In genomic region chr15:45604321-45604720, GRCh38 we compare ENCODE assay signal across 22 cellular contexts. TPM values are rescaled to one million over a fixed set of nuclear protein-coding genes. Genes with fewer than 3 reads are reported as not detected.
A peak's percentile ranks its signal among the peaks of the same experiment; 100 is the strongest.
DNase-seq lines count a peak whose midpoint lies in the region; ATAC-seq, FAIRE-seq and TF ChIP-seq lines count a peak whose summit lies in the region.
"Had no signal": no experiment of that assay in that cellular context is flagged by ENCODE, and none has a peak within 500 bp of the region (broad histone marks: within the 10 kb centered on the region; RNA-seq: fewer than 3 reads in every experiment).

No MANE protein-coding gene starts in this region.

- H3K4me1 ChIP-seq in OCI-LY1 (ENCODE audit: insufficient read depth, low read length, severe bottlenecking) (peaks cover 23% of the 10 kb centered on the region), GM12878 (ENCODE audit: control insufficient read depth, insufficient read depth, low read length) (peaks cover 14% of the 10 kb centered on the region)
- H3K4me1 ChIP-seq: A549, SJSA1 had no signal

- peak overlapping the region; percentile 69 for H3K27ac Mint-ChIP-seq in activated T-cell treated with anti-CD3 and anti-CD28 coated beads, Interleukin-2, amount 50 U/mL, for 72 hours
- peak overlapping the region; percentile 81 for H3K27ac Mint-ChIP-seq in stimulated activated memory B cell treated with anti-CD40 and anti-IgM and Interleukin-4, amounts not matched to agents 10 μg/mL and 1 μg/mL and 100 μg/mL, for 72 hours
- H3K27ac Mint-ChIP-seq: activated CD4-positive, alpha-beta T cell treated with anti-CD3 and anti-CD28 coated beads, Interleukin-2, amount 10 ng/mL, durations not matched to agents 7 days and 5 days; activated T-helper 1 cell treated with anti-CD3 and anti-CD28 coated beads, Interleukin-12 subunit alpha, Interleukin-12 subunit beta, Interleukin-2, Interleukin-4 antibody, amounts not matched to agents 30 ng/mL and 10 ng/mL and 1 ng/mL, durations not matched to agents 14 hours and 24 hours and 36 hours; CD4-positive, alpha-beta T cell had no signal

- no peaks in the 10 kb centered on the region for H3K4me1 Mint-ChIP-seq in activated T-cell treated with anti-CD3 and anti-CD28 coated beads, Interleukin-2, amount 50 U/mL, for 72 hours (ENCODE audit: low read depth)
- peaks cover 4% of the 10 kb centered on the region for H3K4me1 Mint-ChIP-seq in activated T-cell treated with anti-CD3 and anti-CD28 coated beads, Interleukin-2, amount 50 U/mL, for 4 hours (ENCODE audit: low read depth)
- H3K4me1 Mint-ChIP-seq in stimulated activated memory B cell treated with anti-CD40 and anti-IgM and Interleukin-4, amounts not matched to agents 10 μg/mL and 1 μg/mL and 100 μg/mL, for 72 hours: peaks cover 47% of the 10 kb centered on the region

- CTCF ChIA-PET in GM12878 (lab: Yijun Ruan, JAX): interaction anchor here (0.9 to 3.3 kb wide), 7 partner anchors 9 to 227 kb away, joined by 3 to 30 read pairs (median 3); partner anchors contain the start of gene BLOC1S6

- H3K9me2 ChIP-seq in OCI-LY1 (ENCODE audit: low read depth, low read length): no peaks in the 10 kb centered on the region

- ATAC-seq in activated T-cell treated with anti-CD3 and anti-CD28 coated beads, Interleukin-2, amount 50 U/mL, for 72 hours (replicated peaks in 1 of 2): no peak
- no peak for ATAC-seq in activated T-cell treated with anti-CD3 and anti-CD28 coated beads, Interleukin-2, amount 50 U/mL, for 4 hours
- ATAC-seq in GM12878 (no peak), HG02973 (IDR thresholded peaks at IDR 0.05; ENCODE audit: unreplicated experiment) (no peak)
- ATAC-seq in stimulated activated memory B cell treated with anti-CD40 and anti-IgM and Interleukin-4, amounts not matched to agents 10 μg/mL and 1 μg/mL and 100 μg/mL, for 72 hours: peak; percentile 45
- ATAC-seq: A549; stimulated activated naive CD8-positive, alpha-beta T cell treated with anti-CD3 and anti-CD28 coated beads, Interleukin-15, Interleukin-2, amounts not matched to agents 100 U/mL and 50 U/mL, for 24 hours had no signal

- in situ Hi-C loops in GM12878 (cut with MboI): no loop called here

- no peak for TF ChIP-seq EP300 in GM12878 (IDR thresholded peaks at IDR 0.05; ENCODE audit: borderline replicate concordance in 1 of 2, control insufficient read depth in 1 of 2, low read depth in 2 of 2, low read length in 2 of 2)

- no peak overlapping the region for H3K9ac ChIP-seq in OCI-LY1 (ENCODE audit: low read length)
- H3K9ac ChIP-seq in GM12878 (ENCODE audit: control insufficient read depth, insufficient read depth, low read length): no peak overlapping the region

- H3K36me3 ChIP-seq in OCI-LY1 (ENCODE audit: insufficient read depth, low read length) (peaks cover 15% of the 10 kb centered on the region), GM12878 (ENCODE audit: control insufficient read depth in 2 of 2, insufficient read depth in 2 of 2, low read length in 1 of 2) (peaks cover 2 to 7% of the 10 kb centered on the region in 2 experiments; a peak in 2 of 4 replicates)

- no peak overlapping the region for H3K4me3 Mint-ChIP-seq in activated T-cell treated with anti-CD3 and anti-CD28 coated beads, Interleukin-2, amount 50 U/mL, for 72 hours
- H3K4me3 Mint-ChIP-seq in activated T-cell treated with anti-CD3 and anti-CD28 coated beads, Interleukin-2, amount 50 U/mL, for 4 hours: no peak overlapping the region
- H3K4me3 Mint-ChIP-seq in stimulated activated memory B cell treated with anti-CD40 and anti-IgM and Interleukin-4, amounts not matched to agents 10 μg/mL and 1 μg/mL and 100 μg/mL, for 72 hours: no peak overlapping the region
- H3K4me3 Mint-ChIP-seq: activated CD4-positive, alpha-beta T cell treated with anti-CD3 and anti-CD28 coated beads, Interleukin-2, amount 10 ng/mL, durations not matched to agents 7 days and 5 days; activated T-helper 1 cell treated with anti-CD3 and anti-CD28 coated beads, Interleukin-12 subunit alpha, Interleukin-12 subunit beta, Interleukin-2, Interleukin-4 antibody, amounts not matched to agents 30 ng/mL and 10 ng/mL and 1 ng/mL, durations not matched to agents 14 hours and 24 hours and 36 hours; CD4-positive, alpha-beta T cell had no signal

- no peak overlapping the region for H3K4me2 ChIP-seq in OCI-LY1 (ENCODE audit: low read length)
- H3K4me2 ChIP-seq in GM12878 (ENCODE audit: control insufficient read depth, insufficient read depth): no peak overlapping the region; the same call in 1 of the 2 replicates
- H3K4me2 ChIP-seq: A549 had no signal

- H3K4me3 ChIP-seq in OCI-LY1 (ENCODE audit: low read depth, low read length, poor library complexity, severe bottlenecking) (no peak overlapping the region), GM12878 (no peak overlapping the region)
- H3K4me3 ChIP-seq: A549, SJSA1 had no signal

- no peaks in the 10 kb centered on the region for H3K27me3 ChIP-seq in OCI-LY1 (ENCODE audit: insufficient read depth, low read length)
- H3K27me3 ChIP-seq in GM12878 (replicated peaks in 1 of 2; ENCODE audit: control insufficient read depth in 2 of 2, insufficient read depth in 2 of 2, low read length in 1 of 2): no peaks in the 10 kb centered on the region
- H3K27me3 ChIP-seq: SJSA1 had no signal

- BruUV-seq in GM12878 (replicated peaks; lab: Mats Ljungman, UMichigan): no TSS peak

- no peak for TF ChIP-seq RAD21 in GM12878 (IDR thresholded peaks at IDR 0.05; ENCODE audit: insufficient read depth, low read depth, low read length)

- no peaks in the 10 kb centered on the region for H3K79me2 ChIP-seq in OCI-LY1 (ENCODE audit: insufficient read depth, low read length)
- H3K79me2 ChIP-seq in GM12878 (ENCODE audit: control insufficient read depth, insufficient read depth, low read length): no peaks in the 10 kb centered on the region

- no peaks in the 10 kb centered on the region for H3F3A ChIP-seq in OCI-LY1 (ENCODE audit: insufficient read depth, low read length)

- SMC1A ChIA-PET in GM12878 (lab: Charles Lee; ENCODE audit: uncharacterized antibody, unreplicated experiment): interaction anchor here (1.3 to 3.6 kb wide), 3 partner anchors 10 to 92 kb away, joined by 4 to 35 read pairs (median 8); partner anchors contain the start of gene BLOC1S6

- no peaks in the 10 kb centered on the region for H4K20me1 ChIP-seq in OCI-LY1 (ENCODE audit: insufficient read depth, low read length)
- H4K20me1 ChIP-seq in GM12878 (ENCODE audit: control insufficient read depth, insufficient read depth): no peaks in the 10 kb centered on the region

- RAD21 ChIA-PET in GM12878 (lab: Charles Lee; ENCODE audit: unreplicated experiment): interaction anchor here (1.0 to 2.4 kb wide), 4 partner anchors 16 to 91 kb away, joined by 3 to 11 read pairs (median 4); partner anchors contain the start of gene BLOC1S6

- WGBS in GM12878 (ENCODE audit: insufficient coverage, insufficient replicate concordance, low lambda C conversion rate, missing lambda C conversion rate): 43% methylated on average over 1 of the region's 1 CpG

- TF ChIP-seq CTCF in OCI-LY1 (IDR thresholded peaks at IDR 0.05; ENCODE audit: low read length): no peak
- TF ChIP-seq CTCF in GM12878 (IDR thresholded peaks at IDR 0.05 in 2 of 3, conservative IDR thresholded peaks at IDR 0.05 in 1 of 3; ENCODE audit: control insufficient read depth in 2 of 3, extremely low read depth in 1 of 3, insufficient read depth in 1 of 3, low read depth in 3 of 3, low read length in 3 of 3): no peak

- no peaks in the 10 kb centered on the region for H3K9me3 Mint-ChIP-seq in activated T-cell treated with anti-CD3 and anti-CD28 coated beads, Interleukin-2, amount 50 U/mL, for 72 hours
- H3K9me3 Mint-ChIP-seq in activated T-cell treated with anti-CD3 and anti-CD28 coated beads, Interleukin-2, amount 50 U/mL, for 4 hours: no peaks in the 10 kb centered on the region
- peaks cover 2% of the 10 kb centered on the region for H3K9me3 Mint-ChIP-seq in stimulated activated memory B cell treated with anti-CD40 and anti-IgM and Interleukin-4, amounts not matched to agents 10 μg/mL and 1 μg/mL and 100 μg/mL, for 72 hours
- H3K9me3 Mint-ChIP-seq: activated CD4-positive, alpha-beta T cell treated with anti-CD3 and anti-CD28 coated beads, Interleukin-2, amount 10 ng/mL, durations not matched to agents 7 days and 5 days; activated T-helper 1 cell treated with anti-CD3 and anti-CD28 coated beads, Interleukin-12 subunit alpha, Interleukin-12 subunit beta, Interleukin-2, Interleukin-4 antibody, amounts not matched to agents 30 ng/mL and 10 ng/mL and 1 ng/mL, durations not matched to agents 14 hours and 24 hours and 36 hours; CD4-positive, alpha-beta T cell had no signal

- H3K27me3 Mint-ChIP-seq in activated T-cell treated with anti-CD3 and anti-CD28 coated beads, Interleukin-2, amount 50 U/mL, for 72 hours (ENCODE audit: low read depth): no peaks in the 10 kb centered on the region
- H3K27me3 Mint-ChIP-seq in activated T-cell treated with anti-CD3 and anti-CD28 coated beads, Interleukin-2, amount 50 U/mL, for 4 hours (ENCODE audit: low read depth): no peaks in the 10 kb centered on the region
- H3K27me3 Mint-ChIP-seq in stimulated activated memory B cell treated with anti-CD40 and anti-IgM and Interleukin-4, amounts not matched to agents 10 μg/mL and 1 μg/mL and 100 μg/mL, for 72 hours: no peaks in the 10 kb centered on the region
- H3K27me3 Mint-ChIP-seq: activated CD4-positive, alpha-beta T cell treated with anti-CD3 and anti-CD28 coated beads, Interleukin-2, amount 10 ng/mL, durations not matched to agents 7 days and 5 days; CD4-positive, alpha-beta T cell had no signal

- intact Hi-C loops in GM12878 (cut with micrococcal nuclease; ENCODE audit: unreplicated experiment): no loop called here

- POLR2A ChIA-PET in GM12878 (lab: Charles Lee): interaction anchor here (1.0 kb wide), 1 partner anchor 35 kb away, joined by 3 read pairs; no protein-coding TSS in a partner anchor

- H2AFZ ChIP-seq in OCI-LY1 (ENCODE audit: low read length) (no peak overlapping the region), GM12878 (ENCODE audit: control insufficient read depth, low read depth, low read length) (no peak overlapping the region)

- no peak for FAIRE-seq in GM12878 (lab: Jason Lieb, UNC)
- FAIRE-seq: A549, keratinocyte had no signal

- peak overlapping the region; percentile 18 for H3K27ac ChIP-seq in OCI-LY1 (ENCODE audit: low read depth, low read length, poor library complexity, severe bottlenecking)
- H3K27ac ChIP-seq in GM12878 (ENCODE audit: control insufficient read depth, insufficient read depth): peak overlapping the region; percentile 40
- H3K27ac ChIP-seq: A549, SJSA1 had no signal

- no peak for TF ChIP-seq POLR2A in GM12878 (IDR thresholded peaks at IDR 0.05; ENCODE audit: low read depth, low read length)

- peaks cover 3 to 5% of the 10 kb centered on the region in 2 donors for H3K36me3 Mint-ChIP-seq in activated T-cell treated with anti-CD3 and anti-CD28 coated beads, Interleukin-2, amount 50 U/mL, for 72 hours (ENCODE audit: insufficient read depth in 2 of 2)
- peaks cover 1% of the 10 kb centered on the region for H3K36me3 Mint-ChIP-seq in activated T-cell treated with anti-CD3 and anti-CD28 coated beads, Interleukin-2, amount 50 U/mL, for 4 hours (ENCODE audit: insufficient read depth)
- peaks cover 34% of the 10 kb centered on the region for H3K36me3 Mint-ChIP-seq in stimulated activated memory B cell treated with anti-CD40 and anti-IgM and Interleukin-4, amounts not matched to agents 10 μg/mL and 1 μg/mL and 100 μg/mL, for 72 hours

- no peaks in the 10 kb centered on the region for H3K9me3 ChIP-seq in OCI-LY1 (ENCODE audit: low read length)
- no peaks in the 10 kb centered on the region; the same call in 2 of the 3 replicates for H3K9me3 ChIP-seq in GM12878 (replicated peaks; ENCODE audit: control insufficient read depth, insufficient read depth, low read length)
- H3K9me3 ChIP-seq: A549, SJSA1 had no signal

- DNase-seq in activated T-cell treated with anti-CD3 and anti-CD28 coated beads, Interleukin-2, amount 50 U/mL, for 72 hours: no peak
- DNase-seq in activated T-cell treated with anti-CD3 and anti-CD28 coated beads, Interleukin-2, amount 50 U/mL, for 4 hours: no peak
- no peak for DNase-seq in GM12878 (ENCODE audit: low read depth, low spot score)
- DNase-seq in activated CD4-positive, alpha-beta T cell treated with anti-CD3 and anti-CD28 coated beads for 48 hours: no peak
- DNase-seq in retina: no peak
- DNase-seq: activated CD4-positive, alpha-beta T cell treated with anti-CD3 and anti-CD28 coated beads, Interleukin-2, amount 10 ng/mL, durations not matched to agents 7 days and 5 days; CD4-positive, alpha-beta T cell; central memory CD4-positive, alpha-beta T cell; DMS53; effector memory CD4-positive, alpha-beta T cell; H7; mesenchymal stem cell; NCI-H1436; stimulated activated naive CD8-positive, alpha-beta T cell treated with anti-CD3 and anti-CD28 coated beads, Interleukin-15, Interleukin-2, amounts not matched to agents 100 U/mL and 50 U/mL, for 24 hours had no signal

RNA-seq across cellular contexts. Expression of gene BLOC1S6, which starts 17.1 kb away (rescaled TPM):
- 10 to 100 TPM; 52.5 to 60.0 TPM for total RNA-seq in activated T-cell treated with anti-CD3 and anti-CD28 coated beads, Interleukin-2, amount 50 U/mL, for 72 hours
- 10 to 100 TPM; 49.6 to 58.2 (median 49.9) TPM for total RNA-seq in activated T-cell treated with anti-CD3 and anti-CD28 coated beads, Interleukin-2, amount 50 U/mL, for 4 hours
- 52.2 and 54.0 TPM in 2 replicates for total RNA-seq in GM12878 (2013; cell fraction: nucleolus; rRNA removed)
- 34.1 and 44.4 TPM in 2 replicates for total RNA-seq in GM12878 (2014; rRNA removed)
- total RNA-seq in GM12878 (2014; rRNA removed; fragmentation: Illumina TruSeq; extraction: Trizol): 47.1 and 48.8 TPM in 2 replicates
- 25.6 and 34.5 TPM in 2 replicates for total RNA-seq in GM12878 (2021)
- polyA plus RNA-seq in GM12878 (2011; ENCODE audit: low read depth): 27.7 TPM
- 25.4 and 39.1 TPM in 2 replicates for polyA plus RNA-seq in GM12878 (2011; rRNA removed)
- polyA plus RNA-seq in GM12878 (2011; cell fraction: cytosol; rRNA removed): 12.2 and 13.9 TPM in 2 replicates
- polyA plus RNA-seq in GM12878 (2011; cell fraction: nucleus; rRNA removed): 5.6 and 9.9 TPM in 2 replicates
- polyA plus RNA-seq in GM12878 (2012): 33.5 and 40.5 TPM in 2 replicates
- polyA plus RNA-seq in GM12878 (2014; fragmentation: Illumina TruSeq; extraction: Trizol): 38.8 and 49.8 TPM in 2 replicates
- 10 to 100 TPM; 13.5 to 16.9 TPM for polyA plus RNA-seq in GM12878 (2014; fragmentation: Nextera tagmentation; extraction: Ambion mirVana)
- polyA plus RNA-seq in GM12878 (2014; rRNA removed): 20.5 and 29.8 TPM in 2 replicates
- 10 to 100 TPM; 31.3 to 36.2 TPM for polyA plus RNA-seq in GM12878 (2016; fragmentation: Nextera tagmentation; extraction: Ambion mirVana)
- 9.4 and 11.5 TPM in 2 replicates for polyA minus RNA-seq in GM12878 (2011; rRNA and poly(A)+ RNA removed)
- 8.4 and 17.8 TPM in 2 replicates for polyA minus RNA-seq in GM12878 (2011; cell fraction: cytosol; rRNA and poly(A)+ RNA removed)
- 4.2 and 10.4 TPM in 2 replicates for polyA minus RNA-seq in GM12878 (2011; cell fraction: nucleus; rRNA and poly(A)+ RNA removed)

RNA-seq across cellular contexts. Expression of gene SQOR, which starts 30.5 kb away (rescaled TPM):
- 100 to 1,000 TPM; 108 to 166 TPM for total RNA-seq in activated T-cell treated with anti-CD3 and anti-CD28 coated beads, Interleukin-2, amount 50 U/mL, for 72 hours
- total RNA-seq in activated T-cell treated with anti-CD3 and anti-CD28 coated beads, Interleukin-2, amount 50 U/mL, for 4 hours: 10 to 100 TPM; 34.4 to 58.4 (median 39.4) TPM
- 14.8 and 18.0 TPM in 2 replicates for total RNA-seq in GM12878 (2013; cell fraction: nucleolus; rRNA removed)
- total RNA-seq in GM12878 (2014; rRNA removed) (46.8 and 64.1 TPM in 2 replicates), GM12878 (2014; rRNA removed; fragmentation: Illumina TruSeq; extraction: Trizol) (44.0 and 46.0 TPM in 2 replicates), GM12878 (2021) (34.4 and 39.9 TPM in 2 replicates)
- 22.8 TPM for polyA plus RNA-seq in GM12878 (2011; ENCODE audit: low read depth)
- polyA plus RNA-seq in GM12878 (2011; rRNA removed) (74.7 and 83.8 TPM in 2 replicates), GM12878 (2014; fragmentation: Illumina TruSeq; extraction: Trizol) (44.4 and 47.2 TPM in 2 replicates), GM12878 (2014; fragmentation: Nextera tagmentation; extraction: Ambion mirVana) (10 to 100 TPM; 14.5 to 25.6 TPM), GM12878 (2014; rRNA removed) (34.6 and 39.5 TPM in 2 replicates), GM12878 (2016; fragmentation: Nextera tagmentation; extraction: Ambion mirVana) (10 to 100 TPM; 59.1 to 61.9 TPM)
- 49.9 and 54.3 TPM in 2 replicates for polyA plus RNA-seq in GM12878 (2011; cell fraction: cytosol; rRNA removed)
- 26.0 and 29.2 TPM in 2 replicates for polyA plus RNA-seq in GM12878 (2011; cell fraction: nucleus; rRNA removed)
- polyA plus RNA-seq in GM12878 (2012): 21.7 and 29.6 TPM in 2 replicates
- polyA minus RNA-seq in GM12878 (2011; rRNA and poly(A)+ RNA removed): 49.6 and 51.2 TPM in 2 replicates
- polyA minus RNA-seq in GM12878 (2011; cell fraction: cytosol; rRNA and poly(A)+ RNA removed): 18.0 and 23.8 TPM in 2 replicates
- polyA minus RNA-seq in GM12878 (2011; cell fraction: nucleus; rRNA and poly(A)+ RNA removed): 10.6 and 14.7 TPM in 2 replicates
- polyA plus RNA-seq: neural cell had no signal
